10 cellular contexts compared by ENCODE assay signal in genomic region chr10:73909716-73910115, GRCh38. TPM values are rescaled to one million over a fixed set of nuclear protein-coding genes. Genes with fewer than 3 reads are reported as not detected.
DNase-seq lines count a peak whose midpoint lies in the region; ATAC-seq and TF ChIP-seq lines count a peak whose summit lies in the region.
"Had no signal": no experiment of that assay in that cellular context is flagged by ENCODE, and none has a peak within 500 bp of the region (broad histone marks: within the 10 kb centered on the region; RNA-seq: fewer than 3 reads in every experiment).

No MANE protein-coding gene starts in this region.

- POLR2A ChIA-PET in activated CD4-positive, alpha-beta T cell treated with anti-CD3 and anti-CD28 coated beads, Interleukin-2, amount 10 ng/mL, durations not matched to agents 7 days and 5 days (lab: Charles Lee): no interaction called here

- CTCF ChIA-PET in activated CD4-positive, alpha-beta T cell treated with anti-CD3 and anti-CD28 coated beads, Interleukin-2, amount 10 ng/mL, durations not matched to agents 7 days and 5 days (lab: Charles Lee): interaction anchor here (1.2 kb wide), 2 partner anchors 9 to 31 kb away, joined by 3 to 4 read pairs; no protein-coding TSS in a partner anchor

- peaks cover 51% of the 10 kb centered on the region for H3K27me3 Mint-ChIP-seq in activated CD4-positive, alpha-beta T cell treated with anti-CD3 and anti-CD28 coated beads, Interleukin-2, amount 10 ng/mL, durations not matched to agents 7 days and 5 days
- H3K27me3 Mint-ChIP-seq in stimulated activated memory B cell treated with anti-CD40 and anti-IgM and Interleukin-4, amounts not matched to agents 10 μg/mL and 1 μg/mL and 100 μg/mL, for 72 hours: peaks cover 15% of the 10 kb centered on the region

- no peaks in the 10 kb centered on the region for H3K36me3 ChIP-seq in Peyer's patch
- peaks cover 0 to under 1% of the 10 kb centered on the region in 2 donors for H3K36me3 ChIP-seq in gastroesophageal sphincter

- H3K27ac ChIP-seq in Peyer's patch (peak overlapping the region; percentile 57 to 86 (median 66)), gastroesophageal sphincter (peak overlapping the region in 3 of 4 donors; percentile 35 to 76 (median 62))

- H3K4me1 ChIP-seq in Peyer's patch: peaks cover 0 to 33% (median 7%) of the 10 kb centered on the region in 4 donors
- H3K4me1 ChIP-seq in gastroesophageal sphincter: peaks cover 0 to 77% (median 41%) of the 10 kb centered on the region in 3 donors

- TF ChIP-seq POLR2A in Peyer's patch (IDR thresholded peaks at IDR 0.05) (no peak), gastroesophageal sphincter (IDR thresholded peaks at IDR 0.05) (no peak)

- H3K4me1 Mint-ChIP-seq in activated CD4-positive, alpha-beta T cell treated with anti-CD3 and anti-CD28 coated beads, Interleukin-2, amount 10 ng/mL, durations not matched to agents 7 days and 5 days: peaks cover 44% of the 10 kb centered on the region
- H3K4me1 Mint-ChIP-seq in stimulated activated memory B cell treated with anti-CD40 and anti-IgM and Interleukin-4, amounts not matched to agents 10 μg/mL and 1 μg/mL and 100 μg/mL, for 72 hours: peaks cover 47% of the 10 kb centered on the region

- H3K27me3 ChIP-seq in Peyer's patch (no peaks in the 10 kb centered on the region), gastroesophageal sphincter (peaks cover 7% of the 10 kb centered on the region)

- H3K4me3 ChIP-seq in Peyer's patch: no peak overlapping the region
- H3K4me3 ChIP-seq in gastroesophageal sphincter: no peak overlapping the region

- ATAC-seq in gastroesophageal sphincter: no peak
- no peak for ATAC-seq in stimulated activated memory B cell treated with anti-CD40 and anti-IgM and Interleukin-4, amounts not matched to agents 10 μg/mL and 1 μg/mL and 100 μg/mL, for 72 hours

- TF ChIP-seq EP300 in gastroesophageal sphincter (IDR thresholded peaks at IDR 0.05): no peak

- H3K36me3 Mint-ChIP-seq in activated CD4-positive, alpha-beta T cell treated with anti-CD3 and anti-CD28 coated beads, Interleukin-2, amount 10 ng/mL, durations not matched to agents 7 days and 5 days (ENCODE audit: low read depth): peaks cover 2% of the 10 kb centered on the region
- H3K36me3 Mint-ChIP-seq in stimulated activated memory B cell treated with anti-CD40 and anti-IgM and Interleukin-4, amounts not matched to agents 10 μg/mL and 1 μg/mL and 100 μg/mL, for 72 hours: no peaks in the 10 kb centered on the region

- no peak overlapping the region for H3K27ac Mint-ChIP-seq in activated CD4-positive, alpha-beta T cell treated with anti-CD3 and anti-CD28 coated beads, Interleukin-2, amount 10 ng/mL, durations not matched to agents 7 days and 5 days
- H3K27ac Mint-ChIP-seq in stimulated activated memory B cell treated with anti-CD40 and anti-IgM and Interleukin-4, amounts not matched to agents 10 μg/mL and 1 μg/mL and 100 μg/mL, for 72 hours: peak overlapping the region; percentile 64

- H3K4me3 Mint-ChIP-seq in activated CD4-positive, alpha-beta T cell treated with anti-CD3 and anti-CD28 coated beads, Interleukin-2, amount 10 ng/mL, durations not matched to agents 7 days and 5 days: peak overlapping the region; percentile 70
- no peak overlapping the region for H3K4me3 Mint-ChIP-seq in stimulated activated memory B cell treated with anti-CD40 and anti-IgM and Interleukin-4, amounts not matched to agents 10 μg/mL and 1 μg/mL and 100 μg/mL, for 72 hours

- no peak for TF ChIP-seq CTCF in Peyer's patch (IDR thresholded peaks at IDR 0.05)
- no peak for TF ChIP-seq CTCF in gastroesophageal sphincter (IDR thresholded peaks at IDR 0.05)

- H3K9me3 Mint-ChIP-seq in activated CD4-positive, alpha-beta T cell treated with anti-CD3 and anti-CD28 coated beads, Interleukin-2, amount 10 ng/mL, durations not matched to agents 7 days and 5 days: no peaks in the 10 kb centered on the region
- no peaks in the 10 kb centered on the region for H3K9me3 Mint-ChIP-seq in stimulated activated memory B cell treated with anti-CD40 and anti-IgM and Interleukin-4, amounts not matched to agents 10 μg/mL and 1 μg/mL and 100 μg/mL, for 72 hours

- WGBS in gastroesophageal sphincter (ENCODE audit: low coverage in 1 of 2), 2 donors: 14 to 81% methylated on average over 1 to 3 of the region's 3 CpGs

- DNase-seq in activated CD4-positive, alpha-beta T cell treated with anti-CD3 and anti-CD28 coated beads, Interleukin-2, amount 10 ng/mL, durations not matched to agents 7 days and 5 days: no peak
- DNase-seq in activated CD4-positive, alpha-beta T cell treated with anti-CD3 and anti-CD28 coated beads for 1 hour: no peak
- DNase-seq in Peyer's patch (no peak), midbrain (lab: John Stamatoyannopoulos, UW) (no peak), anterior cingulate cortex (lab: John Stamatoyannopoulos, UW) (no peak), SKM-1 (lab: John Stamatoyannopoulos, UW; ENCODE audit: unreplicated experiment) (no peak)
- DNase-seq: dorsolateral prefrontal cortex had no signal

- H3K9me3 ChIP-seq in Peyer's patch (no peaks in the 10 kb centered on the region), gastroesophageal sphincter (no peaks in the 10 kb centered on the region)
- H3K9me3 ChIP-seq: thoracic aorta had no signal

RNA-seq across cellular contexts. Expression of gene PLAU, which starts 1.2 kb away (rescaled TPM):
- under 1 TPM; 0.89 to 0.96 TPM for total RNA-seq in activated CD4-positive, alpha-beta T cell treated with anti-CD3 and anti-CD28 coated beads, Interleukin-2, amount 10 ng/mL, durations not matched to agents 7 days and 5 days
- total RNA-seq in Peyer's patch (1 to 10 TPM in 3 of 4 donors, under 1 TPM in 1; 0.53 to 6.6 (median 2.7) TPM), gastroesophageal sphincter (10 to 100 TPM in 1 of 4 donors, 1 to 10 TPM in 3; 1.1 to 43.3 (median 8.3) TPM)

RNA-seq across cellular contexts. Expression of gene CAMK2G, which starts 35.4 kb away (rescaled TPM):
- 10 to 100 TPM; 54.4 to 55.8 TPM for total RNA-seq in activated CD4-positive, alpha-beta T cell treated with anti-CD3 and anti-CD28 coated beads, Interleukin-2, amount 10 ng/mL, durations not matched to agents 7 days and 5 days
- total RNA-seq in Peyer's patch (100 to 1,000 TPM in 3 of 4 donors, 10 to 100 TPM in 1; 34.7 to 159 (median 110) TPM), gastroesophageal sphincter (100 to 1,000 TPM in 3 of 4 donors, 10 to 100 TPM in 1; 82.3 to 207 (median 155) TPM)
